ENCODE assay signal across 12 cellular contexts in genomic region chr7:22732556-22733126, GRCh38. TPM values are rescaled to one million over a fixed set of nuclear protein-coding genes. Genes with fewer than 3 reads are reported as not detected.
DNase-seq lines count a peak whose midpoint lies in the region; ATAC-seq, FAIRE-seq and TF ChIP-seq lines count a peak whose summit lies in the region.
"Had no signal": no experiment of that assay in that cellular context is flagged by ENCODE, and none has a peak within 500 bp of the region (broad histone marks: within the 10 kb centered on the region; RNA-seq: fewer than 3 reads in every experiment).

No MANE protein-coding gene starts in this region.

- no peak overlapping the region for H3K4me2 ChIP-seq in astrocyte (ENCODE audit: low read length)

- H3K9me3 Mint-ChIP-seq in astrocyte (ENCODE audit: unreplicated experiment), result peaks cover 11% of the 10 kb centered on the region
- H3K9me3 Mint-ChIP-seq in effector memory CD8-positive, alpha-beta T cell, result peaks cover 0 to 8% of the 10 kb centered on the region in 2 donors

- in situ Hi-C loops in GM13976 (cut with MboI; ENCODE audit: low sequenced_read_pairs, unreplicated experiment), result loop anchor here (10.0 kb wide), 1 partner anchor 332 kb away; no protein-coding TSS in a partner anchor

- H3K27ac ChIP-seq in astrocyte (ENCODE audit: low read depth, low read length) (no peak overlapping the region), right lobe of liver (no peak overlapping the region), esophagus squamous epithelium (no peak overlapping the region)

- H3K27ac Mint-ChIP-seq in astrocyte (ENCODE audit: unreplicated experiment), result no peak overlapping the region
- no peak overlapping the region for H3K27ac Mint-ChIP-seq in effector memory CD8-positive, alpha-beta T cell
- H3K27ac Mint-ChIP-seq: activated naive CD8-positive, alpha-beta T cell had no signal

- TF ChIP-seq CTCF in astrocyte (IDR thresholded peaks at IDR 0.05; ENCODE audit: insufficient read depth, low read depth, low read length) (peak; percentile 48), right lobe of liver (IDR thresholded peaks at IDR 0.05) (peak; percentile 17 to 32 (median 26)), esophagus squamous epithelium (IDR thresholded peaks at IDR 0.05) (peak in 3 of 6 experiments; percentile 8 to 49 (median 29)), GM13976 (IDR thresholded peaks at IDR 0.05; ENCODE audit: borderline replicate concordance, control extremely low read depth, extremely low read depth, insufficient read depth, missing control alignments) (no peak)

- H3K27me3 Mint-ChIP-seq in astrocyte (ENCODE audit: low read depth, unreplicated experiment), result peaks cover 4% of the 10 kb centered on the region
- peaks cover 50 to 53% of the 10 kb centered on the region in 2 donors for H3K27me3 Mint-ChIP-seq in effector memory CD8-positive, alpha-beta T cell

- H3K4me1 ChIP-seq in astrocyte (ENCODE audit: insufficient read depth, low read length), result peaks cover 26% of the 10 kb centered on the region
- no peaks in the 10 kb centered on the region for H3K4me1 ChIP-seq in right lobe of liver
- H3K4me1 ChIP-seq in esophagus squamous epithelium, result peaks cover 0 to 12% (median 5%) of the 10 kb centered on the region in 3 donors

- H3K36me3 Mint-ChIP-seq in astrocyte (ENCODE audit: low read depth, unreplicated experiment), result peaks cover 2% of the 10 kb centered on the region
- no peaks in the 10 kb centered on the region for H3K36me3 Mint-ChIP-seq in effector memory CD8-positive, alpha-beta T cell (ENCODE audit: insufficient read depth)

- TF ChIP-seq POLR2A in right lobe of liver (IDR thresholded peaks at IDR 0.05) (no peak), esophagus squamous epithelium (IDR thresholded peaks at IDR 0.05) (no peak)

- H3K9ac ChIP-seq in astrocyte (ENCODE audit: low read length), result no peak overlapping the region

- peak; percentile 56 for DNase-seq in DMS153 treated with DMSO at 0.1 percent for 48 hours (lab: John Stamatoyannopoulos, UW; ENCODE audit: unreplicated experiment)
- peak; percentile 43 for DNase-seq in HT1080 (ENCODE audit: low read depth)
- no peak for DNase-seq in astrocyte (ENCODE audit: low read depth)
- no peak for DNase-seq in right lobe of liver
- DNase-seq in effector memory CD8-positive, alpha-beta T cell, result no peak
- DNase-seq in esophagus squamous epithelium (lab: John Stamatoyannopoulos, UW), result no peak
- DNase-seq in GM13976 (ENCODE audit: low spot score), result no peak
- DNase-seq: posterior cingulate gyrus; stimulated activated CD8-positive, alpha-beta memory T cell treated with anti-CD3 and anti-CD28 coated beads, Interleukin-4, amount 100 ng/mL, for 48 hours; T-helper 2 cell had no signal

- H3K36me3 ChIP-seq in astrocyte (ENCODE audit: insufficient read depth, low read length) (peaks cover 17% of the 10 kb centered on the region), right lobe of liver (no peaks in the 10 kb centered on the region), esophagus squamous epithelium (no peaks in the 10 kb centered on the region)

- no peak for FAIRE-seq in astrocyte (lab: Jason Lieb, UNC)

- H3K9me3 ChIP-seq in astrocyte (ENCODE audit: insufficient read depth, low read depth, low read length), result no peaks in the 10 kb centered on the region
- H3K9me3 ChIP-seq in right lobe of liver, result no peaks in the 10 kb centered on the region
- no peaks in the 10 kb centered on the region for H3K9me3 ChIP-seq in esophagus squamous epithelium

- H3K4me3 ChIP-seq in astrocyte (ENCODE audit: insufficient read depth, low read depth, low read length), result no peak overlapping the region
- H3K4me3 ChIP-seq in right lobe of liver, result no peak overlapping the region
- H3K4me3 ChIP-seq in esophagus squamous epithelium, result no peak overlapping the region

- peaks cover 4% of the 10 kb centered on the region for H3K4me1 Mint-ChIP-seq in astrocyte (ENCODE audit: low read depth, unreplicated experiment)
- peaks cover 6 to 7% of the 10 kb centered on the region in 2 donors for H3K4me1 Mint-ChIP-seq in effector memory CD8-positive, alpha-beta T cell (ENCODE audit: low read depth in 2 of 2)

- H3K79me2 ChIP-seq in astrocyte (ENCODE audit: insufficient read depth, low read length), result peaks cover 17% of the 10 kb centered on the region

- no peaks in the 10 kb centered on the region for H4K20me1 ChIP-seq in astrocyte (ENCODE audit: insufficient read depth, low read length)

- intact Hi-C loops in right lobe of liver (cut with DNase I), result loop anchor here in 1 of 2 donors (10.0 kb wide), 1 partner anchor 178 kb away; no protein-coding TSS in a partner anchor
- intact Hi-C loops in esophagus squamous epithelium (cut with DNase I), result no loop called here

- ATAC-seq in right lobe of liver (peak in 3 of 4 donors; percentile 40 to 59 (median 41)), GM19351 (IDR thresholded peaks at IDR 0.05; ENCODE audit: unreplicated experiment) (no peak)
- ATAC-seq in effector memory CD8-positive, alpha-beta T cell (replicated peaks), result no peak

- H3K27me3 ChIP-seq in astrocyte (ENCODE audit: insufficient read depth, low read length) (no peaks in the 10 kb centered on the region), right lobe of liver (no peaks in the 10 kb centered on the region), esophagus squamous epithelium (no peaks in the 10 kb centered on the region)

- 55% methylated on average over 4 of the region's 4 CpGs for WGBS in right lobe of liver (ENCODE audit: insufficient coverage, low coverage, low lambda C conversion rate, missing lambda C conversion rate)
- 82 to 83% methylated on average over 3 to 4 of the region's 4 CpGs for WGBS in esophagus squamous epithelium, 2 donors

- H3K4me3 Mint-ChIP-seq in astrocyte (ENCODE audit: unreplicated experiment), result no peak overlapping the region
- no peak overlapping the region for H3K4me3 Mint-ChIP-seq in effector memory CD8-positive, alpha-beta T cell
- H3K4me3 Mint-ChIP-seq: activated naive CD8-positive, alpha-beta T cell had no signal

- H2AFZ ChIP-seq in astrocyte (ENCODE audit: low read depth, low read length), result no peak overlapping the region

RNA-seq across cellular contexts. Expression of gene IL6, which starts 5.6 kb away (rescaled TPM):
- total RNA-seq in HT1080 (2014; rRNA removed; shearing (Covaris generic)), result 0.16 and 1.2 TPM in 2 replicates
- 1.8 and 2.3 TPM in 2 replicates for polyA plus RNA-seq in HT1080 (2015; cell fraction: cytosol; rRNA removed)
- polyA plus RNA-seq in HT1080 (2015; cell fraction: nucleus; rRNA removed), result 3.5 and 3.6 TPM in 2 replicates
- 2.5 and 2.7 TPM in 2 replicates for total RNA-seq in astrocyte
- total RNA-seq in right lobe of liver, result 1 to 10 TPM in 1 of 6 experiments, under 1 TPM in 1, not detected in 4; 0.80 to 1.9 TPM
- total RNA-seq in esophagus squamous epithelium, result under 1 TPM in 1 of 4 donors, not detected in 3; 0.95 TPM

Comparison
In these comparisons a context has a peak if more than half of its experiments do, and no peak if none do; other contexts are left out.
1. DNase-seq: peak in DMS153 treated with DMSO at 0.1 percent for 48 hours (single experiment) and HT1080 (single experiment); none in astrocyte (single experiment), right lobe of liver (0 of 3), effector memory CD8-positive, alpha-beta T cell (0 of 3), esophagus squamous epithelium (single experiment) and GM13976 (single experiment).
2. ATAC-seq: peak in right lobe of liver (3 of 4); none in effector memory CD8-positive, alpha-beta T cell (single experiment) and GM19351 (single experiment).